In the genomic region with DNA sequence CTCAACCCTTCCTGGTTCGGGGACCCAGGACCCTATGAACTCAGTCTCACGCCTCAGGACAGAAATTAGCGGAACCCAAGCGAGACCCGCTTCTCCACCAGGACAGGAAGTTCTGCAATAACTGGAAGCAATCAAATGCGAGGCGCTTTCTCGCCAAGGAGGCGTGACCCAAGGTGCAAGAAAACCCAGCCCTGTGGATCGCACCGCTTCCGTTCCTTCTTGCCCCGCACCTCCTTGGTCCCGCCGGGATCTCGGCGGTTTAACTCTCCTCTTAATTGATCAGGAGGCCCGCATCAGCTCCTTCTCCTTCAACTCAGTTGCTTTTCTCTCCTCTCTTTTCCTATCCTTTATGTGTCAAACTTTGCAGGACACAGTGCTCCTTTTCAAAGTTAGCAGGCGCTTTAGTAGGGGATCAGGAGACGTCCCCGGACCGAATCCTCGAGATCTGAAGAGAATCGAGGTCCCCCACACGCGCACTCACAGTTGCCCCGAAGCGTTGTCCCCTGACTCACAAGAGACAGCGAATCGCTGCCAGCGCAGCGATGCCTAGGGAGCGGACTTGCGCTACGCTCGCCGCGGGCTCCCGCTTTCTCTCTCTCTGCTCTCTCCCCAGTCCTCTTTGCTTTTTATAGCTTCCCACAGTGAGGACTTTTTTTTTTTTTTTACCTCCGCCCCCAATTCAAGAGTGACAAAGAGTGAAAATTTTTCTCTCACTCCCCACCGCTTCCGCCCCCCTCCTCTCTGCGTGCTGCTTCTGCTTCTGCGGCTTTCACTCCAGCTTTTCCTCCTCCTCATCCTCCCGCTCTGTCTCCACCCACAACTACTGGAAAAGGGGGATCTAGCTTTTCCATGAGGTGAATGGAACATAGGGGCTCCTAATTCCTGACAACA, we compare ENCODE assay signal across 9 cellular contexts. TPM values are rescaled to one million over a fixed set of nuclear protein-coding genes. Genes with fewer than 3 reads are reported as not detected.
DNase-seq lines count a peak whose midpoint lies in the region; ATAC-seq and TF ChIP-seq lines count a peak whose summit lies in the region.
"Had no signal": no experiment of that assay in that cellular context is flagged by ENCODE, and none has a peak within 500 bp of the region (broad histone marks: within the 10 kb centered on the region; RNA-seq: fewer than 3 reads in every experiment).

A gene with protein sequence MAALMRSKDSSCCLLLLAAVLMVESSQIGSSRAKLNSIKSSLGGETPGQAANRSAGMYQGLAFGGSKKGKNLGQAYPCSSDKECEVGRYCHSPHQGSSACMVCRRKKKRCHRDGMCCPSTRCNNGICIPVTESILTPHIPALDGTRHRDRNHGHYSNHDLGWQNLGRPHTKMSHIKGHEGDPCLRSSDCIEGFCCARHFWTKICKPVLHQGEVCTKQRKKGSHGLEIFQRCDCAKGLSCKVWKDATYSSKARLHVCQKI (minus strand): TSS at position 603 of the 891 bp plus-strand sequence. CDS start 722 bp downstream, outside the sequence.

- peaks cover 26% of the 10 kb centered on the region for H3K4me1 Mint-ChIP-seq in activated CD4-positive, alpha-beta T cell treated with anti-CD3 and anti-CD28 coated beads, Interleukin-2, amount 10 ng/mL, durations not matched to agents 7 days and 5 days
- H3K4me1 Mint-ChIP-seq in endothelial cell (ENCODE audit: unreplicated experiment) (peaks cover 24% of the 10 kb centered on the region), natural killer cell (peaks cover 13 to 27% of the 10 kb centered on the region in 2 donors)

- H3K9me3 ChIP-seq in SJSA1 (replicated peaks): no peaks in the 10 kb centered on the region

- H3K27me3 Mint-ChIP-seq in activated CD4-positive, alpha-beta T cell treated with anti-CD3 and anti-CD28 coated beads, Interleukin-2, amount 10 ng/mL, durations not matched to agents 7 days and 5 days: peaks cover 65% of the 10 kb centered on the region
- H3K27me3 Mint-ChIP-seq in endothelial cell (ENCODE audit: unreplicated experiment) (peaks cover 12% of the 10 kb centered on the region), natural killer cell (ENCODE audit: low read depth in 2 of 2) (peaks cover 30 to 39% of the 10 kb centered on the region in 2 donors)

- intact Hi-C loops in natural killer cell (cut with micrococcal nuclease): no loop called here

- CTCF ChIA-PET in activated CD4-positive, alpha-beta T cell treated with anti-CD3 and anti-CD28 coated beads, Interleukin-2, amount 10 ng/mL, durations not matched to agents 7 days and 5 days (lab: Charles Lee): no interaction called here

- H3K9me3 Mint-ChIP-seq in activated CD4-positive, alpha-beta T cell treated with anti-CD3 and anti-CD28 coated beads, Interleukin-2, amount 10 ng/mL, durations not matched to agents 7 days and 5 days: no peaks in the 10 kb centered on the region
- H3K9me3 Mint-ChIP-seq in endothelial cell (ENCODE audit: unreplicated experiment) (no peaks in the 10 kb centered on the region), natural killer cell (peaks cover 0 to 2% of the 10 kb centered on the region in 2 donors)

- no peak within 1 kb of the TSS for H3K27ac ChIP-seq in SJSA1

- peak within 1 kb of the TSS; percentile 63 for H3K4me3 Mint-ChIP-seq in activated CD4-positive, alpha-beta T cell treated with anti-CD3 and anti-CD28 coated beads, Interleukin-2, amount 10 ng/mL, durations not matched to agents 7 days and 5 days
- peak within 1 kb of the TSS; percentile 81 for H3K4me3 Mint-ChIP-seq in endothelial cell (ENCODE audit: unreplicated experiment)
- peak within 1 kb of the TSS; percentile 78 for H3K4me3 Mint-ChIP-seq in natural killer cell

- H3K4me3 ChIP-seq in SJSA1: peak within 1 kb of the TSS; percentile 34

- no peaks in the 10 kb centered on the region for H3K36me3 Mint-ChIP-seq in activated CD4-positive, alpha-beta T cell treated with anti-CD3 and anti-CD28 coated beads, Interleukin-2, amount 10 ng/mL, durations not matched to agents 7 days and 5 days (ENCODE audit: low read depth)
- H3K36me3 Mint-ChIP-seq in endothelial cell (ENCODE audit: low read depth, unreplicated experiment) (no peaks in the 10 kb centered on the region), natural killer cell (no peaks in the 10 kb centered on the region)

- TF ChIP-seq CTCF in endothelial cell (IDR thresholded peaks at IDR 0.05; ENCODE audit: unreplicated experiment): no peak
- no peak for TF ChIP-seq CTCF in natural killer cell (IDR thresholded peaks at IDR 0.05)

- no peaks in the 10 kb centered on the region for H3K36me3 ChIP-seq in SJSA1

- peak within 1 kb of the TSS; percentile 61 for H3K27ac Mint-ChIP-seq in activated CD4-positive, alpha-beta T cell treated with anti-CD3 and anti-CD28 coated beads, Interleukin-2, amount 10 ng/mL, durations not matched to agents 7 days and 5 days
- no peak within 1 kb of the TSS for H3K27ac Mint-ChIP-seq in endothelial cell (ENCODE audit: unreplicated experiment)
- peak within 1 kb of the TSS in 1 of 2 donors; percentile 82 for H3K27ac Mint-ChIP-seq in natural killer cell

- ATAC-seq in natural killer cell: peak in 1 of 3 donors; percentile 49
- ATAC-seq in GM21576 (IDR thresholded peaks at IDR 0.05; ENCODE audit: unreplicated experiment): no peak
- no peak for ATAC-seq in GM18868 (IDR thresholded peaks at IDR 0.05; ENCODE audit: unreplicated experiment)

- POLR2A ChIA-PET in activated CD4-positive, alpha-beta T cell treated with anti-CD3 and anti-CD28 coated beads, Interleukin-2, amount 10 ng/mL, durations not matched to agents 7 days and 5 days (lab: Charles Lee): no interaction called here

- peaks cover 15% of the 10 kb centered on the region for H3K27me3 ChIP-seq in SJSA1 (replicated peaks)

- no peak for DNase-seq in activated CD4-positive, alpha-beta T cell treated with anti-CD3 and anti-CD28 coated beads, Interleukin-2, amount 10 ng/mL, durations not matched to agents 7 days and 5 days
- no peak for DNase-seq in activated CD4-positive, alpha-beta T cell treated with anti-CD3 and anti-CD28 coated beads, Interleukin-2, amount 50 U/mL, for 4 hours
- DNase-seq in SJSA1 (ENCODE audit: low read depth in 1 of 2, low spot score in 2 of 2) (peak; percentile 43 to 45), endothelial cell (ENCODE audit: low spot score) (peak; percentile 29), natural killer cell (no peak), NCI-H2227 treated with DMSO at 0.1 percent for 48 hours (lab: John Stamatoyannopoulos, UW) (no peak)

- peaks cover 33% of the 10 kb centered on the region for H3K4me1 ChIP-seq in SJSA1 (replicated peaks)

RNA-seq across cellular contexts. Expression of the gene that starts here (rescaled TPM):
- not detected for total RNA-seq in activated CD4-positive, alpha-beta T cell treated with anti-CD3 and anti-CD28 coated beads, Interleukin-2, amount 10 ng/mL, durations not matched to agents 7 days and 5 days
- 8.9 and 15.7 TPM in 2 replicates for total RNA-seq in SJSA1 (2014; rRNA removed; shearing (Covaris generic))
- total RNA-seq in endothelial cell (ENCODE audit: unreplicated experiment) (8.0 TPM), natural killer cell (under 1 TPM in 2 of 3 donors, not detected in 1; 0.56 to 0.85 TPM)
- total RNA-seq: activated CD8-positive, alpha-beta memory T cell treated with anti-CD3 and anti-CD28 coated beads for 36 hours had no signal

Comparison
In these comparisons a context has a peak if more than half of its experiments do, and no peak if none do; other contexts are left out.
1. DNase-seq: peak in SJSA1 (2 of 2) and endothelial cell (single experiment); none in activated CD4-positive, alpha-beta T cell treated with anti-CD3 and anti-CD28 coated beads, Interleukin-2, amount 10 ng/mL, durations not matched to agents 7 days and 5 days (single experiment), activated CD4-positive, alpha-beta T cell treated with anti-CD3 and anti-CD28 coated beads, Interleukin-2, amount 50 U/mL, for 4 hours (0 of 2), natural killer cell (single experiment) and NCI-H2227 treated with DMSO at 0.1 percent for 48 hours (single experiment).
2. Peak in every context shown above with its lines, with median percentiles within 50 percentile points of each other: H3K4me3 Mint-ChIP-seq.